Comparison of ENCODE assay signal across 17 cellular contexts in genomic region chr5:176948458-176948857, GRCh38. TPM values are rescaled to one million over a fixed set of nuclear protein-coding genes. Genes with fewer than 3 reads are reported as not detected.
DNase-seq lines count a peak whose midpoint lies in the region; TF ChIP-seq lines count a peak whose summit lies in the region.
"Had no signal": no experiment of that assay in that cellular context is flagged by ENCODE, and none has a peak within 500 bp of the region (broad histone marks: within the 10 kb centered on the region; RNA-seq: fewer than 3 reads in every experiment).

No MANE protein-coding gene starts in this region.

- H3K27me3 ChIP-seq in dorsolateral prefrontal cortex: no peaks in the 10 kb centered on the region

- H3K27ac ChIP-seq in HEK293 (ENCODE audit: extremely low read depth, low read depth, low read length) (no peak overlapping the region), dorsolateral prefrontal cortex (peak overlapping the region in 1 of 59 donors; percentile 9)

- intact Hi-C loops in dorsolateral prefrontal cortex (cut with DNase I): no loop called here

- TF ChIP-seq CTCF in HEK293 (tag by site-specific recombination; IDR thresholded peaks at IDR 0.05) (no peak), cardiac fibroblast (IDR thresholded peaks at IDR 0.05; ENCODE audit: low read depth, low read length) (no peak), dorsolateral prefrontal cortex (IDR thresholded peaks at IDR 0.05 in 54 of 56, conservative IDR thresholded peaks at IDR 0.05 in 2 of 56; ENCODE audit: low read depth in 1 of 56, partially characterized antibody in 56 of 56) (no peak)

- CTCF ChIA-PET in HEK293 (lab: Yijun Ruan, JAX): interaction anchor here (0.6 to 1.2 kb wide), 5 partner anchors 72 to 713 kb away, joined by 3 to 5 read pairs (median 4); no protein-coding TSS in a partner anchor

- H3K9me3 ChIP-seq in HEK293 (ENCODE audit: control insufficient read depth, insufficient read depth, low read depth, low read length): no peaks in the 10 kb centered on the region

- H3K36me3 ChIP-seq in HEK293 (ENCODE audit: control insufficient read depth in 2 of 2, insufficient read depth in 1 of 2, low read length in 2 of 2): peaks cover 34 to 81% of the 10 kb centered on the region in 2 experiments

- H3K4me3 ChIP-seq in HEK293 (ENCODE audit: low read depth, low read length): no peak overlapping the region
- H3K4me3 ChIP-seq in cardiac fibroblast (replicated peaks in 1 of 2; ENCODE audit: low read depth in 2 of 2, low read length in 2 of 2): no peak overlapping the region
- H3K4me3 ChIP-seq in dorsolateral prefrontal cortex: no peak overlapping the region

- no peaks in the 10 kb centered on the region for H3K4me1 ChIP-seq in HEK293 (ENCODE audit: control insufficient read depth, insufficient read depth, low read length)

- POLR2A ChIA-PET in HEK293 (lab: Yijun Ruan, JAX): no interaction called here

- peak; percentile 28 for DNase-seq in EH (ENCODE audit: low read depth)
- peak; percentile 12 to 20 for DNase-seq in cardiac fibroblast (ENCODE audit: low read depth in 2 of 2)
- DNase-seq in hepatic stellate cell (ENCODE audit: low spot score): peak; percentile 8
- no peak for DNase-seq in dorsolateral prefrontal cortex
- no peak for DNase-seq in activated CD4-positive, CD25-positive, alpha-beta regulatory T cell treated with anti-CD3 and anti-CD28 coated beads, Interleukin-2, amount 50 U/mL, for 72 hours
- DNase-seq in dedifferentiated amniotic fluid mesenchymal stem cell (ENCODE audit: extremely low spot score): no peak
- DNase-seq: Calu3; CD4-positive, CD25-positive, alpha-beta regulatory T cell; DMS79; GOT3; Kasumi-1; NCI-H1694; NCI-H2107; NCI-H226; NCI-H526 treated with DMSO at 0.1 percent for 48 hours; NK-92 treated with Interleukin-12 subunit alpha and Interleukin-12 subunit beta, amount 100 ng/mL, for 24 hours had no signal

TF ChIP-seq in HEK293, 187 proteins besides CTCF, POLR2A, EP300 and RAD21:
- TF ChIP-seq ZNF571 (tag by site-specific recombination; IDR thresholded peaks at IDR 0.05): no peak
- TF ChIP-seq ZNF660 (tag by site-specific recombination; IDR thresholded peaks at IDR 0.05): no peak
- no peak for TF ChIP-seq SETDB1 (IDR thresholded peaks at IDR 0.05; ENCODE audit: insufficient read length, low read length)
- peak; percentile 57 for TF ChIP-seq WT1 (tag by site-specific recombination; IDR thresholded peaks at IDR 0.05)
- peak; percentile 67 for TF ChIP-seq SP7 (tag by site-specific recombination; IDR thresholded peaks at IDR 0.05)
TF ChIP-seq in HEK293: peak in this region for 2.

RNA-seq across cellular contexts. Expression of gene HK3, which starts 49.3 kb away (rescaled TPM):
- total RNA-seq in dorsolateral prefrontal cortex: 10 to 100 TPM in 2 of 120 experiments, 1 to 10 TPM in 78, under 1 TPM in 37, not detected in 3; 0.19 to 13.7 (median 1.6) TPM

RNA-seq across cellular contexts. Expression of gene UIMC1, which starts 58.1 kb away (rescaled TPM):
- 10 to 100 TPM; 37.0 to 83.1 (median 53.2) TPM for total RNA-seq in dorsolateral prefrontal cortex

Comparison
In these comparisons a context has a peak if more than half of its experiments do, and no peak if none do; other contexts are left out.
1. DNase-seq: peak in EH (single experiment), cardiac fibroblast (2 of 2) and hepatic stellate cell (single experiment); none in dorsolateral prefrontal cortex (0 of 10), activated CD4-positive, CD25-positive, alpha-beta regulatory T cell treated with anti-CD3 and anti-CD28 coated beads, Interleukin-2, amount 50 U/mL, for 72 hours (single experiment) and dedifferentiated amniotic fluid mesenchymal stem cell (single experiment).